Comparison of ENCODE assay signal across 15 cellular contexts in genomic region chr2:199308567-199308966, GRCh38.
A peak's percentile ranks its signal among the peaks of the same experiment; 100 is the strongest.
DNase-seq lines count a peak whose midpoint lies in the region; ATAC-seq and TF ChIP-seq lines count a peak whose summit lies in the region.
"Had no signal": no experiment of that assay in that cellular context is flagged by ENCODE, and none has a peak within 500 bp of the region (broad histone marks: within the 10 kb centered on the region; RNA-seq: fewer than 3 reads in every experiment).

No MANE protein-coding gene starts in this region.

- no peak overlapping the region for H2AFZ ChIP-seq in OCI-LY7 (ENCODE audit: low read length)
- H2AFZ ChIP-seq: GM23338 had no signal

- H3K9me3 Mint-ChIP-seq in chondrocyte (ENCODE audit: low read depth), result no peaks in the 10 kb centered on the region
- no peaks in the 10 kb centered on the region for H3K9me3 Mint-ChIP-seq in MCF 10A (ENCODE audit: unreplicated experiment)
- H3K9me3 Mint-ChIP-seq: CD8-positive, alpha-beta T cell; GM23338 had no signal

- peak overlapping the region; percentile 99 for H3K27ac ChIP-seq in OCI-LY7 (ENCODE audit: low read depth, low read length, poor library complexity, severe bottlenecking)
- H3K27ac ChIP-seq: BLaER1 treated with 17β-estradiol and CSF1 and Interleukin-3, amounts not matched to agents 10 nM and 100 nM; HL-60 had no signal

- CTCF ChIA-PET in OCI-LY7 (lab: Charles Lee; ENCODE audit: unreplicated experiment) (no interaction called here), MCF 10A (lab: Yijun Ruan, JAX) (interaction anchor here (0.6 kb wide), 1 partner anchor 176 kb away, joined by 4 read pairs; no protein-coding TSS in a partner anchor)

- H4K20me1 ChIP-seq in OCI-LY7 (ENCODE audit: insufficient read depth, low read length), result no peaks in the 10 kb centered on the region
- H4K20me1 ChIP-seq: BLaER1 treated with 17β-estradiol and CSF1 and Interleukin-3, amounts not matched to agents 10 nM and 100 nM had no signal

- intact Hi-C loops in OCI-LY7 (cut with micrococcal nuclease; ENCODE audit: unreplicated experiment), result no loop called here
- intact Hi-C loops in MCF 10A (cut with micrococcal nuclease), result no loop called here

- no TSS peak for BruUV-seq in OCI-LY7 (replicated peaks; lab: Mats Ljungman, UMichigan)
- no TSS peak for BruUV-seq in MCF 10A (replicated peaks; lab: Mats Ljungman, UMichigan)

- DNase-seq in OCI-LY7 (ENCODE audit: low spot score) (no peak), chondrocyte (ENCODE audit: low spot score) (peak; percentile 68), retina (peak; percentile 15), hepatic stellate cell (ENCODE audit: low spot score) (no peak), MCF 10A (ENCODE audit: unreplicated experiment) (no peak)
- DNase-seq: Calu3; CD8-positive, alpha-beta T cell; DMS79 treated with DMSO at 0.1 percent for 48 hours; GF-D8; HCEC 1CT had no signal

- H3K36me3 Mint-ChIP-seq in chondrocyte (ENCODE audit: low read depth) (peaks cover 4% of the 10 kb centered on the region), MCF 10A (ENCODE audit: insufficient read depth, unreplicated experiment) (peaks cover 19% of the 10 kb centered on the region)
- H3K36me3 Mint-ChIP-seq: CD8-positive, alpha-beta T cell had no signal

- H3K79me2 ChIP-seq in OCI-LY7 (ENCODE audit: insufficient read depth, low read depth, low read length), result peaks cover 26% of the 10 kb centered on the region; the same call in 1 of the 2 replicates

- H3K9me3 ChIP-seq in OCI-LY7 (ENCODE audit: low read length), result peaks cover 4% of the 10 kb centered on the region; the same call in 1 of the 2 replicates
- H3K9me3 ChIP-seq: BLaER1 treated with 17β-estradiol and CSF1 and Interleukin-3, amounts not matched to agents 10 nM and 100 nM had no signal

- peak overlapping the region; percentile 77 for H3K4me2 ChIP-seq in OCI-LY7 (ENCODE audit: low read length)
- H3K4me2 ChIP-seq: GM23338 had no signal

- H3K36me3 ChIP-seq in OCI-LY7 (ENCODE audit: insufficient read depth, low read length), result peaks cover 78% of the 10 kb centered on the region
- H3K36me3 ChIP-seq: BLaER1 treated with 17β-estradiol and CSF1 and Interleukin-3, amounts not matched to agents 10 nM and 100 nM had no signal

- no peak for ATAC-seq in HG02938 (IDR thresholded peaks at IDR 0.05; ENCODE audit: unreplicated experiment)
- ATAC-seq: CD8-positive, alpha-beta T cell; GM23338 had no signal

- POLR2A ChIA-PET in OCI-LY7 (lab: Charles Lee), result interaction anchor here (0.5 to 1.9 kb wide), 4 partner anchors 8 to 134 kb away, joined by 3 to 9 read pairs (median 4); no protein-coding TSS in a partner anchor
- POLR2A ChIA-PET in MCF 10A (lab: Yijun Ruan, JAX), result no interaction called here

- H3K9me2 ChIP-seq in OCI-LY7 (ENCODE audit: insufficient read depth, low read length), result no peaks in the 10 kb centered on the region

- H3K27me3 Mint-ChIP-seq in chondrocyte (ENCODE audit: low read depth), result no peaks in the 10 kb centered on the region
- no peaks in the 10 kb centered on the region for H3K27me3 Mint-ChIP-seq in MCF 10A (ENCODE audit: insufficient read depth, unreplicated experiment)
- H3K27me3 Mint-ChIP-seq: B cell had no signal

- H3K4me1 ChIP-seq in OCI-LY7 (ENCODE audit: insufficient read depth, low read length, poor library complexity, severe bottlenecking), result peaks cover 97% of the 10 kb centered on the region

- peak overlapping the region; percentile 54 for H3K4me3 ChIP-seq in OCI-LY7 (ENCODE audit: low read depth, low read length, poor library complexity, severe bottlenecking)
- H3K4me3 ChIP-seq: BLaER1 treated with 17β-estradiol and CSF1 and Interleukin-3, amounts not matched to agents 10 nM and 100 nM; GM23338 had no signal

- TF ChIP-seq CTCF in OCI-LY7 (conservative IDR thresholded peaks at IDR 0.05; ENCODE audit: low read length), result no peak
- TF ChIP-seq CTCF in chondrocyte (IDR thresholded peaks at IDR 0.05), result no peak
- no peak for TF ChIP-seq CTCF in MCF 10A (IDR thresholded peaks at IDR 0.05; ENCODE audit: unreplicated experiment)

- H3K27ac Mint-ChIP-seq in chondrocyte (ENCODE audit: unreplicated experiment), result no peak overlapping the region
- H3K27ac Mint-ChIP-seq in MCF 10A (ENCODE audit: low read depth, unreplicated experiment), result no peak overlapping the region
- H3K27ac Mint-ChIP-seq: B cell; CD8-positive, alpha-beta T cell; GM23338 had no signal

- H3K4me1 Mint-ChIP-seq in chondrocyte (ENCODE audit: low read depth) (peaks cover 9% of the 10 kb centered on the region), MCF 10A (ENCODE audit: insufficient read depth, unreplicated experiment) (peaks cover 5% of the 10 kb centered on the region)
- H3K4me1 Mint-ChIP-seq: B cell, GM23338 had no signal

- H3K4me3 Mint-ChIP-seq in chondrocyte (ENCODE audit: unreplicated experiment), result no peak overlapping the region
- no peak overlapping the region for H3K4me3 Mint-ChIP-seq in MCF 10A (ENCODE audit: unreplicated experiment)
- H3K4me3 Mint-ChIP-seq: B cell; CD8-positive, alpha-beta T cell; GM23338 had no signal

Comparison
In these comparisons a context has a peak if more than half of its experiments do, and no peak if none do; other contexts are left out.
1. DNase-seq: peak in chondrocyte (single experiment) and retina (single experiment); none in OCI-LY7 (single experiment), hepatic stellate cell (single experiment) and MCF 10A (single experiment).